9 cellular contexts compared by ENCODE assay signal in genomic region chr1:144412068-144412471, GRCh38. TPM values are rescaled to one million over a fixed set of nuclear protein-coding genes. Genes with fewer than 3 reads are reported as not detected.
DNase-seq lines count a peak whose midpoint lies in the region; ATAC-seq, FAIRE-seq and TF ChIP-seq lines count a peak whose summit lies in the region.
"Not testable (repeated sequence)": the region's sequence is repeated elsewhere in the genome, so short reads cannot be mapped to it uniquely, and the experiment has no call there.
"Had no signal": no experiment of that assay in that cellular context is flagged by ENCODE, and none has a peak within 500 bp of the region (broad histone marks: within the 10 kb centered on the region; RNA-seq: fewer than 3 reads in every experiment).

No MANE protein-coding gene starts in this region.

- not testable (repeated sequence) for H3K4me1 ChIP-seq in colonic mucosa; HepG2 (ENCODE audit: insufficient read depth, low read length)

- ATAC-seq in GM21360 (IDR thresholded peaks at IDR 0.05; ENCODE audit: unreplicated experiment) (peak; percentile 43), HepG2 (peak; percentile 62)
- ATAC-seq in activated CD8-positive, alpha-beta T cell treated with anti-CD3 and anti-CD28 coated beads for 36 hours = peak; percentile 65

- not testable (repeated sequence) for H3K27me3 Mint-ChIP-seq in activated CD8-positive, alpha-beta T cell treated with anti-CD3 and anti-CD28 coated beads for 36 hours

- in situ Hi-C loops in HepG2 (cut with HindIII; ENCODE audit: extremely low pct_ligation_motif_present, low pct_unique_long_range_greater_than_20kb) = not testable (repeated sequence)

- FAIRE-seq in HepG2 (lab: Jason Lieb, UNC) = not testable (repeated sequence)

- not testable (repeated sequence) for H3K79me2 ChIP-seq in HepG2 (ENCODE audit: insufficient read depth, low read length)

- TF ChIP-seq POLR2A in HepG2 (IDR thresholded peaks at IDR 0.05; ENCODE audit: insufficient read depth in 1 of 2, low read depth in 2 of 2, low read length in 2 of 2) = not testable (repeated sequence)

- TF ChIP-seq RAD21 in HepG2 (CRISPR knock-in tag; IDR thresholded peaks at IDR 0.05) = not testable (repeated sequence)

- H3K4me1 Mint-ChIP-seq in activated CD8-positive, alpha-beta T cell treated with anti-CD3 and anti-CD28 coated beads for 36 hours (ENCODE audit: low read depth) = not testable (repeated sequence)

- not testable (repeated sequence) for H3K9ac ChIP-seq in colonic mucosa (ENCODE audit: low read depth in 2 of 2, low read length in 2 of 2); HepG2 (ENCODE audit: insufficient read depth, low read depth, low read length)

- H3K9me3 ChIP-seq in colonic mucosa; HepG2 (ENCODE audit: low read length): not testable (repeated sequence)

- CTCF ChIA-PET in activated CD8-positive, alpha-beta T cell treated with anti-CD3 and anti-CD28 coated beads for 36 hours (lab: Charles Lee); HepG2 (lab: Yijun Ruan, JAX; ENCODE audit: low intra/inter-chr PET ratio, low total read pairs): not testable (repeated sequence)

- not testable (repeated sequence) for H4K20me1 ChIP-seq in HepG2 (ENCODE audit: insufficient read depth, low read length)

- H3K4me2 ChIP-seq in HepG2 (ENCODE audit: low read depth, low read length) = 0 out of 2 replicates have a peak overlapping the region, but pooled peaks have one; percentile 23

- H3K27ac Mint-ChIP-seq in activated CD8-positive, alpha-beta T cell treated with anti-CD3 and anti-CD28 coated beads for 36 hours = peak overlapping the region; percentile 97

- POLR2A ChIA-PET in activated CD8-positive, alpha-beta T cell treated with anti-CD3 and anti-CD28 coated beads for 36 hours (lab: Charles Lee) = interaction anchor here (0.7 to 1.6 kb wide), 4 partner anchors 112 to 869 kb away, joined by 6 to 37 read pairs (median 12); no protein-coding TSS in a partner anchor
- POLR2A ChIA-PET in HepG2 (lab: Yijun Ruan, JAX) = interaction anchor here (1.0 to 1.5 kb wide), 3 partner anchors 112 to 869 kb away, joined by 3 to 11 read pairs (median 6); no protein-coding TSS in a partner anchor

- H3K4me3 ChIP-seq in AG09309 (ENCODE audit: control insufficient read depth, low read depth, low read length) (peak overlapping the region; percentile 47), HepG2 (replicated peaks in 1 of 3; ENCODE audit: insufficient read depth in 1 of 3, low read depth in 2 of 3, low read length in 3 of 3) (peak overlapping the region in 2 of 3 experiments; percentile 54 to 70; a peak in 3 of 6 replicates)
- H3K4me3 ChIP-seq in colonic mucosa = not testable (repeated sequence)

- BruUV-seq in HepG2 (replicated peaks; lab: Mats Ljungman, UMichigan) = not testable (repeated sequence)

- not testable (repeated sequence) for TF ChIP-seq EP300 in HepG2 (IDR thresholded peaks at IDR 0.05; ENCODE audit: low read depth in 2 of 2, low read length in 2 of 2); HepG2 (CRISPR knock-in tag; IDR thresholded peaks at IDR 0.05; ENCODE audit: borderline replicate concordance)

- not testable (repeated sequence) for H3K36me3 ChIP-seq in colonic mucosa; HepG2 (replicated peaks in 1 of 2; ENCODE audit: control insufficient read depth in 1 of 2, insufficient read depth in 2 of 2, low read length in 2 of 2)

- not testable (repeated sequence) for H3K27ac ChIP-seq in colonic mucosa; HepG2 (ENCODE audit: extremely low read length, insufficient read depth, low read length)

- H3K27me3 ChIP-seq in colonic mucosa; HepG2 (ENCODE audit: control insufficient read depth in 1 of 2, insufficient read depth in 2 of 2, low read length in 2 of 2): not testable (repeated sequence)

- DNase-seq in AG09309 (ENCODE audit: low read depth) = not testable (repeated sequence)
- DNase-seq in HK-2 (ENCODE audit: unreplicated experiment) (peak; percentile 63), colonic mucosa (peak; percentile 73), HepG2 (ENCODE audit: low spot score) (peak; percentile 53)
- peak; percentile 77 for DNase-seq in NK-92 treated with Interleukin-12 subunit alpha and Interleukin-12 subunit beta, amount 100 ng/mL, for 24 hours (lab: John Stamatoyannopoulos, UW)
- DNase-seq in activated CD8-positive, alpha-beta T cell treated with anti-CD3 and anti-CD28 coated beads for 36 hours = peak; percentile 85
- DNase-seq in stimulated activated CD4-positive, alpha-beta T cell treated with anti-CD3 and anti-CD28 coated beads, Interleukin-15, amount 100 ng/mL, for 24 hours = peak; percentile 85

- WGBS in HepG2 (ENCODE audit: low lambda C conversion rate) = under 1% methylated on average over 19 of the region's 23 CpGs

- not testable (repeated sequence) for H3K9me3 Mint-ChIP-seq in activated CD8-positive, alpha-beta T cell treated with anti-CD3 and anti-CD28 coated beads for 36 hours

- H2AFZ ChIP-seq in HepG2 (ENCODE audit: low read length) = not testable (repeated sequence)

- intact Hi-C loops in activated CD8-positive, alpha-beta T cell treated with anti-CD3 and anti-CD28 coated beads for 36 hours (cut with micrococcal nuclease); colonic mucosa (cut with DNase I); HepG2 (cut with micrococcal nuclease; ENCODE audit: unreplicated experiment): not testable (repeated sequence)

- TF ChIP-seq CTCF in AG09309 (IDR thresholded peaks at IDR 0.05; ENCODE audit: control insufficient read depth, insufficient read depth, low read depth, low read length, missing control alignments); activated CD8-positive, alpha-beta T cell treated with anti-CD3 and anti-CD28 coated beads for 36 hours (IDR thresholded peaks at IDR 0.05); colonic mucosa (IDR thresholded peaks at IDR 0.05); HepG2 (CRISPR knock-in tag; IDR thresholded peaks at IDR 0.05): not testable (repeated sequence)

- H3K4me3 Mint-ChIP-seq in activated CD8-positive, alpha-beta T cell treated with anti-CD3 and anti-CD28 coated beads for 36 hours = peak overlapping the region; percentile 82

- H3K36me3 Mint-ChIP-seq in activated CD8-positive, alpha-beta T cell treated with anti-CD3 and anti-CD28 coated beads for 36 hours (ENCODE audit: low read depth) = not testable (repeated sequence)

TF ChIP-seq in HepG2, 621 proteins besides CTCF, POLR2A, EP300 and RAD21 (continues in another document):
- peak; percentile 87 for TF ChIP-seq GABPB1 (CRISPR knock-in tag; IDR thresholded peaks at IDR 0.05)

RNA-seq across cellular contexts. Expression of gene PPIAL4E, which starts 38.6 kb away (rescaled TPM):
- not detected for total RNA-seq in activated CD8-positive, alpha-beta T cell treated with anti-CD3 and anti-CD28 coated beads for 36 hours
- total RNA-seq in colonic mucosa (not detected), HepG2 (2016; rRNA removed; fragmentation: Illumina TruSeq; extraction: Trizol) (not detected in 2 replicates)
- not detected in 2 replicates for total RNA-seq in HepG2 (2016; cell fraction: cytosol; rRNA removed; fragmentation: Illumina TruSeq; extraction: Trizol; ENCODE audit: low read depth)
- not detected in 2 replicates for total RNA-seq in HepG2 (2016; cell fraction: insoluble cytoplasmic fraction; rRNA removed; fragmentation: Illumina TruSeq; extraction: Trizol)
- total RNA-seq in HepG2 (2016; cell fraction: membrane; rRNA removed; fragmentation: Illumina TruSeq; extraction: Trizol) = not detected in 2 replicates
- not detected in 2 replicates for total RNA-seq in HepG2 (2016; cell fraction: nucleus; rRNA removed; fragmentation: Illumina TruSeq; extraction: Trizol)
- polyA plus RNA-seq in HepG2 (2011; rRNA removed) = not detected in 2 replicates
- polyA plus RNA-seq in HepG2 (2011; cell fraction: cytosol; rRNA removed) = not detected in 2 replicates
- not detected in 2 replicates for polyA plus RNA-seq in HepG2 (2011; cell fraction: nucleus; rRNA removed)
- not detected in 2 replicates for polyA plus RNA-seq in HepG2 (2012)
- not detected in 2 replicates for polyA plus RNA-seq in HepG2 (2016; cell fraction: cytosol; fragmentation: Illumina TruSeq; extraction: Trizol; ENCODE audit: low read depth)
- polyA plus RNA-seq in HepG2 (2016; cell fraction: insoluble cytoplasmic fraction; fragmentation: Illumina TruSeq; extraction: Trizol; ENCODE audit: low read depth) = not detected in 2 replicates
- not detected in 2 replicates for polyA plus RNA-seq in HepG2 (2016; cell fraction: membrane; fragmentation: Illumina TruSeq; extraction: Trizol; ENCODE audit: low read depth)
- polyA plus RNA-seq in HepG2 (2016; cell fraction: nucleus; fragmentation: Illumina TruSeq; extraction: Trizol; ENCODE audit: insufficient read depth, low read depth) = not detected in 2 replicates
- polyA minus RNA-seq in HepG2 (2011; rRNA and poly(A)+ RNA removed; ENCODE audit: low replicate concordance) = not detected in 2 replicates
- not detected in 2 replicates for polyA minus RNA-seq in HepG2 (2011; cell fraction: cytosol; rRNA and poly(A)+ RNA removed)
- polyA minus RNA-seq in HepG2 (2011; cell fraction: nucleus; rRNA and poly(A)+ RNA removed) = not detected in 2 replicates
- total RNA-seq: temporal lobe had no signal

RNA-seq across cellular contexts. Expression of gene NBPF15, which starts 49.4 kb away (rescaled TPM):
- 10 to 100 TPM; 29.7 to 29.9 TPM for total RNA-seq in activated CD8-positive, alpha-beta T cell treated with anti-CD3 and anti-CD28 coated beads for 36 hours
- total RNA-seq in colonic mucosa (10 to 100 TPM in 1 of 2 donors, 1 to 10 TPM in 1; 9.7 to 18.2 TPM), HepG2 (2016; rRNA removed; fragmentation: Illumina TruSeq; extraction: Trizol) (13.4 and 15.5 TPM in 2 replicates)
- 8.0 and 9.8 TPM in 2 replicates for total RNA-seq in HepG2 (2016; cell fraction: cytosol; rRNA removed; fragmentation: Illumina TruSeq; extraction: Trizol; ENCODE audit: low read depth)
- total RNA-seq in HepG2 (2016; cell fraction: insoluble cytoplasmic fraction; rRNA removed; fragmentation: Illumina TruSeq; extraction: Trizol) = 12.3 and 15.5 TPM in 2 replicates
- total RNA-seq in HepG2 (2016; cell fraction: membrane; rRNA removed; fragmentation: Illumina TruSeq; extraction: Trizol) = 11.1 and 12.9 TPM in 2 replicates
- 17.5 and 20.2 TPM in 2 replicates for total RNA-seq in HepG2 (2016; cell fraction: nucleus; rRNA removed; fragmentation: Illumina TruSeq; extraction: Trizol)
- polyA plus RNA-seq in HepG2 (2011; rRNA removed) = 21.2 and 28.9 TPM in 2 replicates
- polyA plus RNA-seq in HepG2 (2011; cell fraction: cytosol; rRNA removed) = 10.1 and 11.5 TPM in 2 replicates
- 51.2 and 54.7 TPM in 2 replicates for polyA plus RNA-seq in HepG2 (2011; cell fraction: nucleus; rRNA removed)
- polyA plus RNA-seq in HepG2 (2012) = 11.3 and 13.7 TPM in 2 replicates
- polyA plus RNA-seq in HepG2 (2016; cell fraction: cytosol; fragmentation: Illumina TruSeq; extraction: Trizol; ENCODE audit: low read depth) = 1.7 and 1.8 TPM in 2 replicates
- 9.2 and 9.9 TPM in 2 replicates for polyA plus RNA-seq in HepG2 (2016; cell fraction: insoluble cytoplasmic fraction; fragmentation: Illumina TruSeq; extraction: Trizol; ENCODE audit: low read depth)
- 4.9 and 6.3 TPM in 2 replicates for polyA plus RNA-seq in HepG2 (2016; cell fraction: membrane; fragmentation: Illumina TruSeq; extraction: Trizol; ENCODE audit: low read depth)
- polyA plus RNA-seq in HepG2 (2016; cell fraction: nucleus; fragmentation: Illumina TruSeq; extraction: Trizol; ENCODE audit: insufficient read depth, low read depth) = 34.3 and 40.3 TPM in 2 replicates
- 33.3 and 76.0 TPM in 2 replicates for polyA minus RNA-seq in HepG2 (2011; rRNA and poly(A)+ RNA removed; ENCODE audit: low replicate concordance)
- polyA minus RNA-seq in HepG2 (2011; cell fraction: cytosol; rRNA and poly(A)+ RNA removed) = 12.1 TPM in 2 replicates
- 29.1 and 49.4 TPM in 2 replicates for polyA minus RNA-seq in HepG2 (2011; cell fraction: nucleus; rRNA and poly(A)+ RNA removed)
